12 cellular contexts compared by ENCODE assay signal in genomic region chr12:5768171-5768879, GRCh38.
"Had no signal": no experiment of that assay in that cellular context is flagged by ENCODE, and none has a peak within 500 bp of the region (broad histone marks: within the 10 kb centered on the region; RNA-seq: fewer than 3 reads in every experiment).

No MANE protein-coding gene starts in this region.

- DNase-seq: activated CD4-positive, alpha-beta T cell treated with anti-CD3 and anti-CD28 coated beads for 48 hours; activated naive CD4-positive, alpha-beta T cell treated with Interleukin-2 at 50 U/mL for 16 hours; activated naive CD8-positive, alpha-beta T cell treated with anti-CD3 and anti-CD28 coated beads, Interleukin-2, amount 50 U/mL, for 24 hours; caudate nucleus; effector memory CD8-positive, alpha-beta T cell; hypothalamus; mesenchymal stem cell; T-cell; trophoblast cell had no signal

- H3K4me3 ChIP-seq: smooth muscle cell had no signal

- H3K4me2 ChIP-seq: smooth muscle cell had no signal

- ATAC-seq: activated naive CD8-positive, alpha-beta T cell treated with anti-CD3 and anti-CD28 coated beads, Interleukin-2, amount 50 U/mL, for 24 hours; effector memory CD8-positive, alpha-beta T cell; left colon; T-cell had no signal

- FAIRE-seq: astrocyte had no signal
